In genomic region chr22:49889071-49889470, GRCh38 we compare ENCODE assay signal across 17 cellular contexts.
"Had no signal": no experiment of that assay in that cellular context is flagged by ENCODE, and none has a peak within 500 bp of the region (broad histone marks: within the 10 kb centered on the region; RNA-seq: fewer than 3 reads in every experiment).

No MANE protein-coding gene starts in this region.

- ATAC-seq: activated CD4-positive, alpha-beta T cell treated with anti-CD3 and anti-CD28 coated beads for 36 hours; activated CD8-positive, alpha-beta memory T cell treated with anti-CD3 and anti-CD28 coated beads, Interleukin-2, amount 10 ng/mL, durations not matched to agents 7 days and 5 days; activated CD8-positive, alpha-beta T cell treated with anti-CD3 and anti-CD28 coated beads, Interleukin-2, amount 10 ng/mL, durations not matched to agents 7 days and 5 days; effector memory CD8-positive, alpha-beta T cell; gastroesophageal sphincter; natural killer cell; right lobe of liver; stimulated activated effector memory CD8-positive, alpha-beta T cell treated with anti-CD3 and anti-CD28 coated beads, Interleukin-12 subunit alpha, Interleukin-12 subunit beta, amount 100 ng/mL, for 72 hours had no signal

- DNase-seq: activated CD4-positive, alpha-beta T cell treated with anti-CD3 and anti-CD28 coated beads for 36 hours; activated CD4-positive, CD25-positive, alpha-beta regulatory T cell; activated CD8-positive, alpha-beta memory T cell treated with anti-CD3 and anti-CD28 coated beads, Interleukin-2, amount 10 ng/mL, durations not matched to agents 7 days and 5 days; activated CD8-positive, alpha-beta T cell treated with anti-CD3 and anti-CD28 coated beads, Interleukin-2, amount 10 ng/mL, durations not matched to agents 7 days and 5 days; activated gamma-delta T cell; activated naive CD4-positive, alpha-beta T cell treated with anti-CD3 and anti-CD28 coated beads, Interleukin-2, amount 10 ng/mL, durations not matched to agents 7 days and 5 days; activated naive CD8-positive, alpha-beta T cell treated with anti-CD3 and anti-CD28 coated beads, Interleukin-2, amount 10 ng/mL, durations not matched to agents 7 days and 5 days; colonic mucosa; effector memory CD8-positive, alpha-beta T cell; natural killer cell; right lobe of liver; small intestine; stimulated activated CD4-positive, alpha-beta T cell treated with anti-CD3 and anti-CD28 coated beads, Interleukin-4, amount 100 ng/mL, for 24 hours; T-helper 1 cell; upper lobe of left lung had no signal
